Comparison of ENCODE assay signal across 1 cellular context in genomic region chr1:156623946-156624813, GRCh38.
TF ChIP-seq lines count a peak whose summit lies in the region.

No MANE protein-coding gene starts in this region.

TF ChIP-seq in HEK293, 187 proteins besides CTCF, POLR2A, EP300 and RAD21 (continued from another document):
- TF ChIP-seq KLF16 (tag by site-specific recombination; IDR thresholded peaks at IDR 0.05) (no peak), ZNF510 (tag by site-specific recombination; IDR thresholded peaks at IDR 0.05; ENCODE audit: insufficient replicate concordance) (no peak), PRDM10 (tag by site-specific recombination; IDR thresholded peaks at IDR 0.05) (no peak), ZNF404 (tag by site-specific recombination; IDR thresholded peaks at IDR 0.05) (no peak), ELK4 (IDR thresholded peaks at IDR 0.05; ENCODE audit: borderline replicate concordance, low read depth, low read length) (no peak), ZNF677 (tag by site-specific recombination; IDR thresholded peaks at IDR 0.05) (no peak), ZNF548 (tag by site-specific recombination; IDR thresholded peaks at IDR 0.05) (no peak), ZNF660 (tag by site-specific recombination; IDR thresholded peaks at IDR 0.05) (peak; percentile 50; the same call in 1 of the 2 replicates), ZNF561 (tag by site-specific recombination; IDR thresholded peaks at IDR 0.05; ENCODE audit: borderline replicate concordance) (0 out of 2 replicates have a peak, but pooled peaks have one; percentile 47), ZEB2 (tag by site-specific recombination; IDR thresholded peaks at IDR 0.05) (peak; percentile 37), EGR2 (tag by site-specific recombination; IDR thresholded peaks at IDR 0.05; ENCODE audit: low read depth) (no peak), ZBTB26 (tag by site-specific recombination; optimal IDR thresholded peaks at IDR 0.05) (peak; percentile 44), ZNF768 (tag by site-specific recombination; IDR thresholded peaks at IDR 0.05) (no peak), ZSCAN4 (tag by site-specific recombination; IDR thresholded peaks at IDR 0.05) (no peak), ZNF138 (tag by site-specific recombination; IDR thresholded peaks at IDR 0.05; ENCODE audit: borderline replicate concordance) (no peak), KLF9 (tag by site-specific recombination; IDR thresholded peaks at IDR 0.05; ENCODE audit: low read depth) (no peak), ZNF76 (tag by site-specific recombination; IDR thresholded peaks at IDR 0.05; ENCODE audit: borderline replicate concordance, low read depth) (no peak), ZNF645 (tag by site-specific recombination; IDR thresholded peaks at IDR 0.05) (no peak), GLIS2 (tag by site-specific recombination; IDR thresholded peaks at IDR 0.05) (peak; percentile 46; the same call in 1 of the 2 replicates), ZBTB20 (tag by site-specific recombination; IDR thresholded peaks at IDR 0.05) (peak; percentile 39; the same call in 1 of the 2 replicates), ZNF600 (tag by site-specific recombination; IDR thresholded peaks at IDR 0.05) (peak; percentile 91), ZNF114 (tag by site-specific recombination; IDR thresholded peaks at IDR 0.05) (no peak), SP7 (tag by site-specific recombination; IDR thresholded peaks at IDR 0.05) (0 out of 2 replicates have a peak, but pooled peaks have one; percentile 10), ZNF175 (tag by site-specific recombination; IDR thresholded peaks at IDR 0.05) (no peak), IKZF3 (tag by site-specific recombination; IDR thresholded peaks at IDR 0.05) (0 out of 2 replicates have a peak, but pooled peaks have one; percentile 43), ZBTB17 (tag by site-specific recombination; IDR thresholded peaks at IDR 0.05) (peak; percentile 76), ZNF610 (tag by site-specific recombination; IDR thresholded peaks at IDR 0.05; ENCODE audit: borderline replicate concordance) (peak; percentile 48; the same call in 1 of the 2 replicates), HOXA7 (CRISPR knock-in tag; IDR thresholded peaks at IDR 0.05; ENCODE audit: borderline replicate concordance) (no peak), ZNF629 (tag by site-specific recombination; IDR thresholded peaks at IDR 0.05) (peak; percentile 27; the same call in 1 of the 2 replicates), ZNF585B (tag by site-specific recombination; IDR thresholded peaks at IDR 0.05) (no peak), ZBTB8A (tag by site-specific recombination; IDR thresholded peaks at IDR 0.05) (peak; percentile 90), KLF8 (tag by site-specific recombination; IDR thresholded peaks at IDR 0.05) (peak; percentile 16; the same call in 1 of the 2 replicates), ZBTB1 (tag by site-specific recombination; IDR thresholded peaks at IDR 0.05) (no peak), ZNF664 (tag by site-specific recombination; IDR thresholded peaks at IDR 0.05) (no peak), ZIC2 (tag by site-specific recombination; IDR thresholded peaks at IDR 0.05) (peak; percentile 19; the same call in 1 of the 2 replicates), ZSCAN5A (tag by site-specific recombination; IDR thresholded peaks at IDR 0.05) (no peak), ZSCAN30 (tag by site-specific recombination; IDR thresholded peaks at IDR 0.05) (0 out of 2 replicates have a peak, but pooled peaks have one; percentile 22), ZNF394 (tag by site-specific recombination; IDR thresholded peaks at IDR 0.05; ENCODE audit: borderline replicate concordance) (no peak)
- TF ChIP-seq, protein P1, sequence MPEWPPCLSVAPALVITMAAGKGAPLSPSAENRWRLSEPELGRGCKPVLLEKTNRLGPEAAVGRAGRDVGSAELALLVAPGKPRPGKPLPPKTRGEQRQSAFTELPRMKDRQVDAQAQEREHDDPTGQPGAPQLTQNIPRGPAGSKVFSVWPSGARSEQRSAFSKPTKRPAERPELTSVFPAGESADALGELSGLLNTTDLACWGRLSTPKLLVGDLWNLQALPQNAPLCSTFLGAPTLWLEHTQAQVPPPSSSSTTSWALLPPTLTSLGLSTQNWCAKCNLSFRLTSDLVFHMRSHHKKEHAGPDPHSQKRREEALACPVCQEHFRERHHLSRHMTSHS (tag by site-specific recombination; IDR thresholded peaks at IDR 0.05), result no peak
- TF ChIP-seq, protein P2, sequence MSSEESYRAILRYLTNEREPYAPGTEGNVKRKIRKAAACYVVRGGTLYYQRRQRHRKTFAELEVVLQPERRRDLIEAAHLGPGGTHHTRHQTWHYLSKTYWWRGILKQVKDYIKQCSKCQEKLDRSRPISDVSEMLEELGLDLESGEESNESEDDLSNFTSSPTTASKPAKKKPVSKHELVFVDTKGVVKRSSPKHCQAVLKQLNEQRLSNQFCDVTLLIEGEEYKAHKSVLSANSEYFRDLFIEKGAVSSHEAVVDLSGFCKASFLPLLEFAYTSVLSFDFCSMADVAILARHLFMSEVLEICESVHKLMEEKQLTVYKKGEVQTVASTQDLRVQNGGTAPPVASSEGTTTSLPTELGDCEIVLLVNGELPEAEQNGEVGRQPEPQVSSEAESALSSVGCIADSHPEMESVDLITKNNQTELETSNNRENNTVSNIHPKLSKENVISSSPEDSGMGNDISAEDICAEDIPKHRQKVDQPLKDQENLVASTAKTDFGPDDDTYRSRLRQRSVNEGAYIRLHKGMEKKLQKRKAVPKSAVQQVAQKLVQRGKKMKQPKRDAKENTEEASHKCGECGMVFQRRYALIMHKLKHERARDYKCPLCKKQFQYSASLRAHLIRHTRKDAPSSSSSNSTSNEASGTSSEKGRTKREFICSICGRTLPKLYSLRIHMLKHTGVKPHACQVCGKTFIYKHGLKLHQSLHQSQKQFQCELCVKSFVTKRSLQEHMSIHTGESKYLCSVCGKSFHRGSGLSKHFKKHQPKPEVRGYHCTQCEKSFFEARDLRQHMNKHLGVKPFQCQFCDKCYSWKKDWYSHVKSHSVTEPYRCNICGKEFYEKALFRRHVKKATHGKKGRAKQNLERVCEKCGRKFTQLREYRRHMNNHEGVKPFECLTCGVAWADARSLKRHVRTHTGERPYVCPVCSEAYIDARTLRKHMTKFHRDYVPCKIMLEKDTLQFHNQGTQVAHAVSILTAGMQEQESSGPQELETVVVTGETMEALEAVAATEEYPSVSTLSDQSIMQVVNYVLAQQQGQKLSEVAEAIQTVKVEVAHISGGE (tag by site-specific recombination; conservative IDR thresholded peaks at IDR 0.05; ENCODE audit: low read depth), result peak; percentile 31; the same call in 1 of the 2 replicates
